In the genomic region with DNA sequence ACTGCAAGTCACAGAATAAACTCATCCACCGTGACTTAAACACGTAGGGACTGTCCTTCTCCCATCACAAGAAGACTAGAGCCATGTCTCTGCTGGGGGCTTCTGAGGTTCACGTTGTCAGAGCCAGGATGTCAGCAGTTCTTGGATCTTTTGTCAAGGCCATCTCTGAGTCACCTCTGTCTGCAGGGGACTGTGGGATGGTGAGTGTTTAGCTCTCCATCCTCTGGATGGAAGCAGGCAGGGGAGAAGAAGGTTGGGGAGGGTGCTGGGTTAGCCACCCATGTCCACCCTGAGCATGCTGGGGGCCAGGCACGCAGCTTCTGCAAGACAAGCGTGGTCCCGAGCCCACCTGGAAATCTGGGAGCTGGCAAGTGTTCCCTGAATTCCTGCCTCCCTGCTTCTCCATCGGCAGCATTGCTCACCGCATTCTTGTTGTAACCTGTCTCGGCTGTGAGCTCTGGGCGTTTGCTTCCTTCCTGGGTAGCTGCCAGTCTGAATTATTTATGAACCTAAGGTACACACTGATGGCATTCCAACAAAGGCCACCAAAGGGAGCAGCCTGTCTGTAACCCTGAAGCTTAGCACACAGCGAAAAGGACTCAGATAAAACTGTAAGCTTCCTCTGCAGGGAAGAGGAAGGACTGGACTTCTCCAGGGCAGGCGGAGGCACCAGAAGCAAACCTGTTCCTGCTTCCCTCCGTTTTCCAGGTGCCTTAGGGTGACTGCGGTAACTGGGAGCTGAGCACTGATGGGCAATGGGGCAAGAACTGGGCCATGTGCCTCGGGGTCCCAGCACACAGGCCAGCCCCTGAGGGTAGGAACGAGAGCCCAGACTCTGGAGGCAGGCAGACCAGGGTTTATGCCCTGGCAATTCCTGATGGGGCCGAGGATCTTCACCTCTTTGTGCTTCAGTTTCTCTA, we compare ENCODE assay signal across 8 cellular contexts.
DNase-seq lines count a peak whose midpoint lies in the region; ATAC-seq and TF ChIP-seq lines count a peak whose summit lies in the region.

No MANE protein-coding gene starts in this region.

- TF ChIP-seq CTCF in epithelial cell of esophagus (IDR thresholded peaks at IDR 0.05; ENCODE audit: insufficient read depth, low read depth, low read length, missing control alignments) (peak; percentile 38), omental fat pad (IDR thresholded peaks at IDR 0.05) (no peak)

- no peaks in the 10 kb centered on the region for H3K36me3 ChIP-seq in MG63

- peak overlapping the region; percentile 37 for H3K4me3 ChIP-seq in epithelial cell of esophagus (ENCODE audit: low read length)
- no peak overlapping the region for H3K4me3 ChIP-seq in MG63

- ATAC-seq in omental fat pad (ENCODE audit: low FRiP score), result peak; percentile 22
- no peak for ATAC-seq in GM21717 (IDR thresholded peaks at IDR 0.05; ENCODE audit: unreplicated experiment)
- ATAC-seq in HG03520 (IDR thresholded peaks at IDR 0.05; ENCODE audit: unreplicated experiment), result no peak
- ATAC-seq in HG03039 (IDR thresholded peaks at IDR 0.05; ENCODE audit: unreplicated experiment), result no peak

- peak; percentile 69 for DNase-seq in DMS53 treated with DMSO at 0.1 percent for 48 hours (lab: John Stamatoyannopoulos, UW; ENCODE audit: unreplicated experiment)
- DNase-seq in NCI-H345 treated with DMSO at 0.1 percent for 48 hours (lab: John Stamatoyannopoulos, UW; ENCODE audit: unreplicated experiment), result peak; percentile 57
- DNase-seq in epithelial cell of esophagus (ENCODE audit: low read depth), result peak; percentile 97
- DNase-seq in omental fat pad (ENCODE audit: low spot score), result no peak
- no peak for DNase-seq in MG63

- H3K9me3 ChIP-seq in MG63, result no peaks in the 10 kb centered on the region

- no peaks in the 10 kb centered on the region for H3K27me3 ChIP-seq in MG63

Comparison
In these comparisons a context has a peak if more than half of its experiments do, and no peak if none do; other contexts are left out.
1. DNase-seq: peak in DMS53 treated with DMSO at 0.1 percent for 48 hours (single experiment), NCI-H345 treated with DMSO at 0.1 percent for 48 hours (single experiment) and epithelial cell of esophagus (single experiment); none in omental fat pad (single experiment) and MG63 (single experiment).